ENCODE assay signal across 8 cellular contexts in genomic region chr9:111481885-111482636, GRCh38. TPM values are rescaled to one million over a fixed set of nuclear protein-coding genes. Genes with fewer than 3 reads are reported as not detected.
A peak's percentile ranks its signal among the peaks of the same experiment; 100 is the strongest.
DNase-seq lines count a peak whose midpoint lies in the region; ATAC-seq, FAIRE-seq and TF ChIP-seq lines count a peak whose summit lies in the region.

No MANE protein-coding gene starts in this region.

- H3K27me3 Mint-ChIP-seq in nephron (ENCODE audit: low read depth) = no peaks in the 10 kb centered on the region

- no peaks in the 10 kb centered on the region for H3K9me2 ChIP-seq in OCI-LY7 (ENCODE audit: insufficient read depth, low read length)

- no peaks in the 10 kb centered on the region for H3K36me3 Mint-ChIP-seq in nephron (ENCODE audit: low read depth)

- TF ChIP-seq CTCF in right atrium auricular region (IDR thresholded peaks at IDR 0.05) (no peak), OCI-LY7 (conservative IDR thresholded peaks at IDR 0.05; ENCODE audit: low read length) (no peak), dorsolateral prefrontal cortex (IDR thresholded peaks at IDR 0.05 in 54 of 56, conservative IDR thresholded peaks at IDR 0.05 in 2 of 56; ENCODE audit: low read depth in 1 of 56, partially characterized antibody in 56 of 56) (no peak), nephron (IDR thresholded peaks at IDR 0.05; ENCODE audit: unreplicated experiment in 3 of 3) (no peak)

- H3K4me3 ChIP-seq in right atrium auricular region (peak overlapping the region; percentile 83 to 98), OCI-LY7 (ENCODE audit: low read depth, low read length, poor library complexity, severe bottlenecking) (peak overlapping the region; percentile 99), dorsolateral prefrontal cortex (peak overlapping the region; percentile 57 to 97 (median 90))

- H3K36me3 ChIP-seq in right atrium auricular region = no peaks in the 10 kb centered on the region
- H3K36me3 ChIP-seq in OCI-LY7 (ENCODE audit: insufficient read depth, low read length) = peaks cover 4% of the 10 kb centered on the region; the same call in 1 of the 2 replicates

- peaks cover 57% of the 10 kb centered on the region for H3K79me2 ChIP-seq in OCI-LY7 (ENCODE audit: insufficient read depth, low read depth, low read length)

- no peak for FAIRE-seq in HTR-8/SVneo (lab: Jason Lieb, UNC)

- H3K27ac Mint-ChIP-seq in nephron = peak overlapping the region; percentile 86 to 91 (median 90)

- H4K20me1 ChIP-seq in OCI-LY7 (ENCODE audit: insufficient read depth, low read length) = peaks cover 6% of the 10 kb centered on the region; the same call in 1 of the 2 replicates

- intact Hi-C loops in left ventricle myocardium superior (cut with micrococcal nuclease) = no loop called here
- intact Hi-C loops in OCI-LY7 (cut with micrococcal nuclease; ENCODE audit: unreplicated experiment) = loop anchor here (2.0 to 10.0 kb wide), 3 partner anchors 415 to 1273 kb away; partner anchors contain the start of genes PTBP3, SNX30 and UGCG
- intact Hi-C loops in dorsolateral prefrontal cortex (cut with DNase I) = loop anchor here (1.0 to 2.0 kb wide), 3 partner anchors 43 to 71 kb away; partner anchors contain the start of gene ZNF483 (in 1 of the 2)
- intact Hi-C loops in posterior vena cava (cut with DNase I) = no loop called here

- BruUV-seq in OCI-LY7 (replicated peaks; lab: Mats Ljungman, UMichigan) = TSS peak; percentile 60

- H3K4me1 Mint-ChIP-seq in nephron = peaks cover 21% of the 10 kb centered on the region

- H3K4me3 Mint-ChIP-seq in nephron = peak overlapping the region; percentile 86 to 92 (median 91)

- CTCF ChIA-PET in OCI-LY7 (lab: Charles Lee; ENCODE audit: unreplicated experiment) = no interaction called here

- peak overlapping the region; percentile 89; the same call in 1 of the 2 replicates for H2AFZ ChIP-seq in OCI-LY7 (ENCODE audit: low read length)

- peak overlapping the region; percentile 73 for H3K4me2 ChIP-seq in OCI-LY7 (ENCODE audit: low read length)

- H3K9me3 ChIP-seq in right atrium auricular region (no peaks in the 10 kb centered on the region), OCI-LY7 (ENCODE audit: low read length) (no peaks in the 10 kb centered on the region)

- H3K9me3 Mint-ChIP-seq in nephron = no peaks in the 10 kb centered on the region

- peaks cover 0 to 41% of the 10 kb centered on the region in 2 donors for H3K4me1 ChIP-seq in right atrium auricular region
- peaks cover 9% of the 10 kb centered on the region for H3K4me1 ChIP-seq in OCI-LY7 (ENCODE audit: insufficient read depth, low read length, poor library complexity, severe bottlenecking)

- POLR2A ChIA-PET in OCI-LY7 (lab: Charles Lee) = interaction anchor here (0.6 to 1.1 kb wide), 3 partner anchors 16 to 1192 kb away, joined by 3 read pairs; no protein-coding TSS in a partner anchor

- no peak for ATAC-seq in left ventricle myocardium superior
- ATAC-seq in GM18520 (IDR thresholded peaks at IDR 0.05; ENCODE audit: unreplicated experiment) = no peak

- no peaks in the 10 kb centered on the region for H3K27me3 ChIP-seq in right atrium auricular region
- no peaks in the 10 kb centered on the region for H3K27me3 ChIP-seq in dorsolateral prefrontal cortex

- H3K27ac ChIP-seq in right atrium auricular region = peak overlapping the region; percentile 98 to 99
- H3K27ac ChIP-seq in OCI-LY7 (ENCODE audit: low read depth, low read length, poor library complexity, severe bottlenecking) = no peak overlapping the region
- H3K27ac ChIP-seq in dorsolateral prefrontal cortex = peak overlapping the region in 48 of 59 donors; percentile 33 to 99 (median 96)

- DNase-seq in right atrium auricular region (ENCODE audit: low spot score) = no peak
- DNase-seq in left ventricle myocardium superior = no peak
- peak; percentile 10 for DNase-seq in OCI-LY7 (ENCODE audit: low spot score)
- no peak for DNase-seq in dorsolateral prefrontal cortex
- DNase-seq in posterior vena cava (ENCODE audit: low spot score) = no peak
- DNase-seq in HTR-8/SVneo (ENCODE audit: insufficient read length, low spot score) = no peak

RNA-seq across cellular contexts. Expression of gene ECPAS, which starts 2.1 kb away (rescaled TPM):
- total RNA-seq in right atrium auricular region = 10 to 100 TPM; 62.7 to 75.5 TPM
- 120 TPM for total RNA-seq in left ventricle myocardium superior
- 41.0 and 47.3 TPM in 2 replicates for total RNA-seq in OCI-LY7 (2014; rRNA removed; shearing (Covaris generic))
- total RNA-seq in OCI-LY7 (2022) = 63.2 and 64.2 TPM in 2 replicates
- 100 to 1,000 TPM in 101 of 120 experiments, 10 to 100 TPM in 19; 79.2 to 151 (median 115) TPM for total RNA-seq in dorsolateral prefrontal cortex
- 10 to 100 TPM; 72.0 to 96.6 TPM for total RNA-seq in posterior vena cava

RNA-seq across cellular contexts. Expression of gene ZNF483, which starts 42.9 kb away (rescaled TPM):
- total RNA-seq in right atrium auricular region (1 to 10 TPM; 5.5 to 6.9 TPM), left ventricle myocardium superior (4.9 TPM), OCI-LY7 (2022) (3.2 and 5.0 TPM in 2 replicates), dorsolateral prefrontal cortex (100 to 1,000 TPM; 111 to 352 (median 252) TPM), posterior vena cava (1 to 10 TPM; 6.9 to 8.8 TPM)
- total RNA-seq in OCI-LY7 (2014; rRNA removed; shearing (Covaris generic)) = 0.06 and 0.23 TPM in 2 replicates

Comparison
In these comparisons a context has a peak if more than half of its experiments do, and no peak if none do; other contexts are left out.
1. RNA of gene ZNF483, which starts 42.9 kb away (total RNA-seq): 111 to 352 TPM in dorsolateral prefrontal cortex; 6.9 to 8.8 TPM in posterior vena cava, 5.5 to 6.9 TPM in right atrium auricular region, 4.9 TPM in left ventricle myocardium superior (single experiment) and 0.06 to 5.0 TPM in OCI-LY7; every median in the first group is over 10 times any median in the second.
2. intact Hi-C loops: an anchor here in OCI-LY7 (2.0 to 10.0 kb wide) and dorsolateral prefrontal cortex (1.0 to 2.0 kb wide); none called in left ventricle myocardium superior and posterior vena cava.
3. Peak in every context shown above with its lines, with median percentiles within 50 percentile points of each other: H3K4me3 ChIP-seq.